In genomic region chr19:47229674-47230121, GRCh38 we compare ENCODE assay signal across 8 cellular contexts. TPM values are rescaled to one million over a fixed set of nuclear protein-coding genes. Genes with fewer than 3 reads are reported as not detected.
DNase-seq lines count a peak whose midpoint lies in the region; ATAC-seq and TF ChIP-seq lines count a peak whose summit lies in the region.

No MANE protein-coding gene starts in this region.

- POLR2A ChIA-PET in HEK293T (lab: Yijun Ruan, JAX): interaction anchor here (1.2 kb wide), 1 partner anchor 15 kb away, joined by 8 read pairs; no protein-coding TSS in a partner anchor

- peaks cover 29% of the 10 kb centered on the region for H3K4me1 Mint-ChIP-seq in CD14-positive monocyte

- H3K36me3 ChIP-seq in neural cell (ENCODE audit: insufficient read depth, low read length): no peaks in the 10 kb centered on the region

- H3K9ac ChIP-seq in neural cell (ENCODE audit: low read length): peak overlapping the region; percentile 84

- H3K9me2 ChIP-seq in neural cell (ENCODE audit: insufficient read depth, low read length): no peaks in the 10 kb centered on the region

- no peak for TF ChIP-seq RAD21 in neural cell (conservative IDR thresholded peaks at IDR 0.05)

- H3K79me2 ChIP-seq in neural cell (replicated peaks; ENCODE audit: insufficient read depth, low read length): no peaks in the 10 kb centered on the region

- CTCF ChIA-PET in HEK293T (lab: Yijun Ruan, JAX): no interaction called here

- no peaks in the 10 kb centered on the region for H3K27me3 ChIP-seq in neural cell (ENCODE audit: insufficient read depth, low read depth, low read length)

- H3K36me3 Mint-ChIP-seq in CD14-positive monocyte: peaks cover 5 to 10% of the 10 kb centered on the region in 2 donors

- no peak overlapping the region for H2AFZ ChIP-seq in neural cell (ENCODE audit: low read depth, low read length)

- no peak for TF ChIP-seq CTCF in neural cell (IDR thresholded peaks at IDR 0.05; ENCODE audit: poor library complexity, severe bottlenecking)
- TF ChIP-seq CTCF in CD14-positive monocyte (IDR thresholded peaks at IDR 0.05): no peak

- H3K27ac ChIP-seq in cingulate gyrus (ENCODE audit: low read depth, low read length): peak overlapping the region; percentile 20
- H3K27ac ChIP-seq in neural cell (ENCODE audit: low read length): peak overlapping the region; percentile 55

- no peak overlapping the region for H3K27ac Mint-ChIP-seq in CD14-positive monocyte

- no peaks in the 10 kb centered on the region for H4K20me1 ChIP-seq in neural cell (ENCODE audit: insufficient read depth)

- no peak for ATAC-seq in HG03095 (IDR thresholded peaks at IDR 0.05; ENCODE audit: unreplicated experiment)

- in situ Hi-C loops in Caki2 (cut with HindIII; ENCODE audit: low pct_unique_long_range_greater_than_20kb, low sequenced_read_pairs): no loop called here

- peaks cover 0 to 5% (median 2%) of the 10 kb centered on the region in 7 donors for H3K9me3 Mint-ChIP-seq in CD14-positive monocyte

- H3K4me3 ChIP-seq in neural cell (ENCODE audit: low read length): peak overlapping the region; percentile 92

- no peak for TF ChIP-seq EP300 in neural cell (conservative IDR thresholded peaks at IDR 0.05; ENCODE audit: poor library complexity, severe bottlenecking)

- intact Hi-C loops in CD14-positive monocyte (cut with micrococcal nuclease): loop anchor here (1.0 to 2.0 kb wide), 2 partner anchors 15 to 19 kb away; no protein-coding TSS in a partner anchor

- no peak overlapping the region for H3K4me3 Mint-ChIP-seq in CD14-positive monocyte

- DNase-seq in Caki2 (ENCODE audit: low read depth) (peak; percentile 51), Kasumi-1 (lab: John Stamatoyannopoulos, UW) (peak; percentile 11 to 21), HEK293T (ENCODE audit: extremely low spot score) (no peak), NCI-H345 treated with DMSO at 0.1 percent for 48 hours (lab: John Stamatoyannopoulos, UW; ENCODE audit: unreplicated experiment) (no peak), CD14-positive monocyte (ENCODE audit: low spot score) (no peak)

- H3K27me3 Mint-ChIP-seq in CD14-positive monocyte (ENCODE audit: low read depth in 3 of 3): peaks cover 21 to 32% (median 25%) of the 10 kb centered on the region in 3 donors

- H3K4me2 ChIP-seq in neural cell (ENCODE audit: low read length): no peak overlapping the region

- no peaks in the 10 kb centered on the region for H3K9me3 ChIP-seq in neural cell (ENCODE audit: low read length)

- H3F3A ChIP-seq in neural cell (ENCODE audit: insufficient read depth, low read length, poor library complexity, severe bottlenecking): no peaks in the 10 kb centered on the region

TF ChIP-seq in neural cell, 6 proteins besides CTCF, POLR2A, EP300 and RAD21:
- no peak for TF ChIP-seq SMC3 (conservative IDR thresholded peaks at IDR 0.05; ENCODE audit: poor library complexity)
- TF ChIP-seq TAF1 (IDR thresholded peaks at IDR 0.05; ENCODE audit: low read depth): no peak
- TF ChIP-seq MXI1 (conservative IDR thresholded peaks at IDR 0.05; ENCODE audit: poor library complexity, severe bottlenecking): no peak
- TF ChIP-seq POLR2AphosphoS5 (IDR thresholded peaks at IDR 0.05): no peak
- no peak for TF ChIP-seq REST (IDR thresholded peaks at IDR 0.05; ENCODE audit: borderline replicate concordance)
- TF ChIP-seq EZH2 (IDR thresholded peaks at IDR 0.05; ENCODE audit: borderline replicate concordance, insufficient read depth, low read length, poor library complexity, severe bottlenecking): no peak
TF ChIP-seq in neural cell: peak in this region for 0.

TF ChIP-seq in HEK293T, 16 proteins besides CTCF, POLR2A, EP300 and RAD21:
- TF ChIP-seq HDGF (IDR thresholded peaks at IDR 0.05; ENCODE audit: borderline replicate concordance) (no peak), ZNF384 (IDR thresholded peaks at IDR 0.05) (no peak), SP1 (IDR thresholded peaks at IDR 0.05) (no peak), FOXM1 (IDR thresholded peaks at IDR 0.05; ENCODE audit: borderline replicate concordance) (no peak), SUZ12 (IDR thresholded peaks at IDR 0.05) (no peak), L3MBTL2 (conservative IDR thresholded peaks at IDR 0.05) (no peak), TARDBP (IDR thresholded peaks at IDR 0.05) (no peak), ARNT (IDR thresholded peaks at IDR 0.05) (no peak), ELF4 (IDR thresholded peaks at IDR 0.05) (no peak), BHLHE40 (IDR thresholded peaks at IDR 0.05; ENCODE audit: borderline replicate concordance) (no peak), NFRKB (IDR thresholded peaks at IDR 0.05) (no peak), CTBP1 (IDR thresholded peaks at IDR 0.05; ENCODE audit: borderline replicate concordance) (no peak), LEF1 (IDR thresholded peaks at IDR 0.05; ENCODE audit: borderline replicate concordance) (no peak), FOXA1 (IDR thresholded peaks at IDR 0.05) (no peak), FOXK2 (IDR thresholded peaks at IDR 0.05) (no peak), PKNOX1 (IDR thresholded peaks at IDR 0.05) (no peak)
TF ChIP-seq in HEK293T: peak in this region for 0.

RNA-seq across cellular contexts. Expression of gene BBC3, which starts 1.3 kb away (rescaled TPM):
- total RNA-seq in Caki2 (2014; rRNA removed; shearing (Covaris generic); ENCODE audit: low replicate concordance): 40.8 and 41.7 TPM in 2 replicates
- polyA plus RNA-seq in neural cell (15.6 and 20.1 TPM in 2 replicates), CD14-positive monocyte (1 to 10 TPM; 2.5 to 4.8 TPM)
- 11.2 and 12.4 TPM in 2 replicates for polyA minus RNA-seq in neural cell

RNA-seq across cellular contexts. Expression of gene CCDC9, which starts 26.6 kb away (rescaled TPM):
- total RNA-seq in Caki2 (2014; rRNA removed; shearing (Covaris generic); ENCODE audit: low replicate concordance): 26.4 and 28.8 TPM in 2 replicates
- polyA plus RNA-seq in neural cell: 2.1 and 5.3 TPM in 2 replicates
- polyA minus RNA-seq in neural cell: 3.7 and 5.2 TPM in 2 replicates
- 1 to 10 TPM; 6.3 to 7.6 TPM for polyA plus RNA-seq in CD14-positive monocyte

RNA-seq across cellular contexts. Expression of gene INAFM1, which starts 45.0 kb away (rescaled TPM):
- total RNA-seq in Caki2 (2014; rRNA removed; shearing (Covaris generic); ENCODE audit: low replicate concordance): 2.4 and 5.0 TPM in 2 replicates
- polyA plus RNA-seq in neural cell (6.6 and 11.5 TPM in 2 replicates), CD14-positive monocyte (1 to 10 TPM; 6.5 to 7.3 TPM)
- polyA minus RNA-seq in neural cell: 3.4 and 3.7 TPM in 2 replicates

Comparison
In these comparisons a context has a peak if more than half of its experiments do, and no peak if none do; other contexts are left out.
1. DNase-seq: peak in Caki2 (single experiment) and Kasumi-1 (2 of 2); none in HEK293T (single experiment), NCI-H345 treated with DMSO at 0.1 percent for 48 hours (single experiment) and CD14-positive monocyte (single experiment).